In the genomic region with DNA sequence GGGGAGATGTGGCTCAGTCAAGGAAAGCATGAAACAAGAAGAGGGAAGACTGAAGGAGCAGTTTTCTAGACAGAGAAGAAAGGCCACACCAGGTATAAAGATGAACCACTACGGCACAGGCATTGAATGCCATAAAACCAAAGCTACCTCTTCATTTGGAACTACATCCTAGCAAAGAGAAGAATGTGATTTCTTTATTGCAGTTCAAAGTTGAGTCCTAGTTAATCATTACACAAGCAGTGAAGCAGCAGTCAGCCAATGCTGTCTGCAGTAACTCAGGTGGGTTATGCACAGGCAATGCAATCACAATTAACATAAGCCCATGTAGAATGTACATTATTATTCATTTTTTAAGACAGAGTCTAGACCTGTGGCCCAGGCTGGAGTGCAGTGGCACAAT, we compare ENCODE assay signal across 17 cellular contexts. TPM values are rescaled to one million over a fixed set of nuclear protein-coding genes. Genes with fewer than 3 reads are reported as not detected.
DNase-seq lines count a peak whose midpoint lies in the region; ATAC-seq and TF ChIP-seq lines count a peak whose summit lies in the region.
"Had no signal": no experiment of that assay in that cellular context is flagged by ENCODE, and none has a peak within 500 bp of the region (broad histone marks: within the 10 kb centered on the region; RNA-seq: fewer than 3 reads in every experiment).

No MANE protein-coding gene starts in this region.

- H3K36me3 Mint-ChIP-seq in nephron (ENCODE audit: low read depth) (no peaks in the 10 kb centered on the region), natural killer cell (no peaks in the 10 kb centered on the region)
- no peaks in the 10 kb centered on the region for H3K36me3 Mint-ChIP-seq in stimulated activated naive B cell treated with anti-CD40 and anti-IgM and Interleukin-4, amounts not matched to agents 10 μg/mL and 1 μg/mL and 100 μg/mL, for 72 hours

- in situ Hi-C loops in G401 (cut with HindIII; ENCODE audit: low sequenced_read_pairs), result no loop called here
- in situ Hi-C loops in brain microvascular endothelial cell (cut with HindIII; ENCODE audit: low pct_ligation_motif_present, low sequenced_read_pairs), result no loop called here

- H3K4me1 Mint-ChIP-seq in nephron (no peaks in the 10 kb centered on the region), natural killer cell (no peaks in the 10 kb centered on the region)
- H3K4me1 Mint-ChIP-seq in stimulated activated naive B cell treated with anti-CD40 and anti-IgM and Interleukin-4, amounts not matched to agents 10 μg/mL and 1 μg/mL and 100 μg/mL, for 72 hours, result no peaks in the 10 kb centered on the region

- no peak overlapping the region for H3K4me3 ChIP-seq in brain microvascular endothelial cell (ENCODE audit: low read depth, low read length)
- H3K4me3 ChIP-seq: SK-N-MC had no signal

- no peaks in the 10 kb centered on the region for H3K36me3 ChIP-seq in brain microvascular endothelial cell (replicated peaks)

- no peaks in the 10 kb centered on the region for H3K27me3 Mint-ChIP-seq in nephron (ENCODE audit: low read depth)
- H3K27me3 Mint-ChIP-seq in stimulated activated naive B cell treated with anti-CD40 and anti-IgM and Interleukin-4, amounts not matched to agents 10 μg/mL and 1 μg/mL and 100 μg/mL, for 72 hours, result no peaks in the 10 kb centered on the region
- H3K27me3 Mint-ChIP-seq in natural killer cell (ENCODE audit: low read depth in 2 of 2), result peaks cover 6 to 7% of the 10 kb centered on the region in 2 donors

- peak; percentile 64 for DNase-seq in HuH-7 (ENCODE audit: low spot score)
- DNase-seq in kidney tubule cell (ENCODE audit: low spot score), result peak; percentile 26
- no peak for DNase-seq in stimulated activated naive B cell treated with anti-CD40 and anti-IgM and Interleukin-4, amounts not matched to agents 10 μg/mL and 1 μg/mL and 100 μg/mL, for 72 hours
- DNase-seq in natural killer cell, result no peak
- DNase-seq in G401 (ENCODE audit: low spot score), result no peak
- no peak for DNase-seq in brain microvascular endothelial cell
- DNase-seq: AML-193; GDM1; NCI-H1105; NCI-H2081; NCI-H510A; NCI-H748 treated with DMSO at 0.1 percent for 48 hours; NK-92 treated with Interleukin-12 subunit alpha and Interleukin-12 subunit beta, amount 100 ng/mL, for 24 hours; Right ventricle myocardium superior had no signal

- H3K27me3 ChIP-seq in brain microvascular endothelial cell (replicated peaks), result no peaks in the 10 kb centered on the region

- no peak for ATAC-seq in stimulated activated naive B cell treated with anti-CD40 and anti-IgM and Interleukin-4, amounts not matched to agents 10 μg/mL and 1 μg/mL and 100 μg/mL, for 72 hours (replicated peaks)
- no peak for ATAC-seq in natural killer cell

- TF ChIP-seq CTCF in nephron (IDR thresholded peaks at IDR 0.05; ENCODE audit: unreplicated experiment in 3 of 3), result no peak
- TF ChIP-seq CTCF in natural killer cell (IDR thresholded peaks at IDR 0.05), result no peak
- no peak for TF ChIP-seq CTCF in brain microvascular endothelial cell (IDR thresholded peaks at IDR 0.05; ENCODE audit: low read depth, low read length, missing control alignments)

- H3K27ac Mint-ChIP-seq in nephron (peak overlapping the region; percentile 17 to 55 (median 21)), natural killer cell (no peak overlapping the region)
- no peak overlapping the region for H3K27ac Mint-ChIP-seq in stimulated activated naive B cell treated with anti-CD40 and anti-IgM and Interleukin-4, amounts not matched to agents 10 μg/mL and 1 μg/mL and 100 μg/mL, for 72 hours

- intact Hi-C loops in natural killer cell (cut with micrococcal nuclease), result no loop called here

- no peak overlapping the region for H3K27ac ChIP-seq in brain microvascular endothelial cell
- H3K27ac ChIP-seq: C4-2B, SK-N-MC had no signal

- no peaks in the 10 kb centered on the region for H3K9me3 Mint-ChIP-seq in nephron
- H3K9me3 Mint-ChIP-seq in stimulated activated naive B cell treated with anti-CD40 and anti-IgM and Interleukin-4, amounts not matched to agents 10 μg/mL and 1 μg/mL and 100 μg/mL, for 72 hours, result peaks cover 0 to 3% of the 10 kb centered on the region in 2 donors
- H3K9me3 Mint-ChIP-seq in natural killer cell, result no peaks in the 10 kb centered on the region

- H3K4me3 Mint-ChIP-seq in nephron (no peak overlapping the region), natural killer cell (no peak overlapping the region)
- no peak overlapping the region for H3K4me3 Mint-ChIP-seq in stimulated activated naive B cell treated with anti-CD40 and anti-IgM and Interleukin-4, amounts not matched to agents 10 μg/mL and 1 μg/mL and 100 μg/mL, for 72 hours

RNA-seq across cellular contexts. Expression of a gene that starts 21.7 kb away (rescaled TPM):
- not detected for total RNA-seq in natural killer cell
- total RNA-seq in G401 (2014; rRNA removed; shearing (Covaris generic)), result 11.6 and 19.3 TPM in 2 replicates

Comparison
In these comparisons a context has a peak if more than half of its experiments do, and no peak if none do; other contexts are left out.
1. DNase-seq: peak in HuH-7 (single experiment) and kidney tubule cell (single experiment); none in stimulated activated naive B cell treated with anti-CD40 and anti-IgM and Interleukin-4, amounts not matched to agents 10 μg/mL and 1 μg/mL and 100 μg/mL, for 72 hours (single experiment), natural killer cell (single experiment), G401 (single experiment) and brain microvascular endothelial cell (single experiment).
2. H3K27ac Mint-ChIP-seq: peak in nephron (3 of 3); none in stimulated activated naive B cell treated with anti-CD40 and anti-IgM and Interleukin-4, amounts not matched to agents 10 μg/mL and 1 μg/mL and 100 μg/mL, for 72 hours (single experiment) and natural killer cell (0 of 2).
3. RNA of a gene that starts 21.7 kb away (total RNA-seq): 11.6 to 19.3 TPM in G401; not detected in natural killer cell; every median in the first group is over 10 times any median in the second.